Comparison of ENCODE assay signal across 10 cellular contexts in the genomic region with DNA sequence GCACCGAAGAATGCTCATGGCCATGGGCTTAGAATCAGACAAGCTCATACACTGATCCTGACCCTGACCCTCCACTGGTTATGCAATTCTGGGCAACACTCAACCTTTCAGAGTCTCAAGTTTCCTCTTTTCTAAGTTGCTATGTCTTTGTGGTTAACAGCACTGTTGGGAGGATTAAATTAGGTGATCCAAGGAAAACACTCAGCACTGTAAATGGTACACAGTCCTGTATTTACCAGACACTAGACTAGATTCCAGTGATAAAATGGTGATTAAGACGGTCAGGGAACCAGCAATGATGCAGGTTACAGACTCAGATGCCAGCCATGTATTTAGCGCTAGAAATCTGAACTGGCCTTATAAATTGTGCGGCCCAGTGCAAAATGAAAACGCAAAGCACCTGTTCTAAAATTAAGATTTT. TPM values are rescaled to one million over a fixed set of nuclear protein-coding genes. Genes with fewer than 3 reads are reported as not detected.
DNase-seq lines count a peak whose midpoint lies in the region; ATAC-seq and TF ChIP-seq lines count a peak whose summit lies in the region.
"Had no signal": no experiment of that assay in that cellular context is flagged by ENCODE, and none has a peak within 500 bp of the region (broad histone marks: within the 10 kb centered on the region; RNA-seq: fewer than 3 reads in every experiment).

No MANE protein-coding gene starts in this region.

- H3K27me3 Mint-ChIP-seq in activated T-cell treated with anti-CD3 and anti-CD28 coated beads, Interleukin-2, amount 50 U/mL, for 72 hours (ENCODE audit: low read depth) = no peaks in the 10 kb centered on the region
- H3K27me3 Mint-ChIP-seq: IgD-negative memory B cell had no signal

- no peak overlapping the region for H3K4me3 Mint-ChIP-seq in activated T-cell treated with anti-CD3 and anti-CD28 coated beads, Interleukin-2, amount 50 U/mL, for 72 hours
- H3K4me3 Mint-ChIP-seq: IgD-negative memory B cell had no signal

- DNase-seq in LHCN-M2 (ENCODE audit: low read depth) (peak; percentile 67), SKM-1 (lab: John Stamatoyannopoulos, UW; ENCODE audit: unreplicated experiment) (peak; percentile 80), fibroblast of mammary gland (ENCODE audit: low read depth) (peak; percentile 63), sciatic nerve (ENCODE audit: low spot score) (no peak), posterior vena cava (ENCODE audit: low spot score) (no peak), NCI-H2081 (lab: John Stamatoyannopoulos, UW) (no peak)
- DNase-seq in activated T-cell treated with anti-CD3 and anti-CD28 coated beads, Interleukin-2, amount 50 U/mL, for 72 hours = no peak
- DNase-seq: H7, testis had no signal

- H3K36me3 Mint-ChIP-seq in activated T-cell treated with anti-CD3 and anti-CD28 coated beads, Interleukin-2, amount 50 U/mL, for 72 hours (ENCODE audit: insufficient read depth in 2 of 2) = no peaks in the 10 kb centered on the region

- peaks cover 37% of the 10 kb centered on the region for H3K4me1 Mint-ChIP-seq in activated T-cell treated with anti-CD3 and anti-CD28 coated beads, Interleukin-2, amount 50 U/mL, for 72 hours (ENCODE audit: low read depth)

- no peak for TF ChIP-seq CTCF in fibroblast of mammary gland (conservative IDR thresholded peaks at IDR 0.05; ENCODE audit: control insufficient read depth, insufficient read depth, low read depth, low read length)

- no peak overlapping the region for H3K4me3 ChIP-seq in fibroblast of mammary gland (ENCODE audit: control insufficient read depth, low read depth, low read length)
- H3K4me3 ChIP-seq: testis had no signal

- ATAC-seq in sciatic nerve = peak; percentile 93
- no peak for ATAC-seq in activated T-cell treated with anti-CD3 and anti-CD28 coated beads, Interleukin-2, amount 50 U/mL, for 72 hours (replicated peaks in 1 of 2)

- intact Hi-C loops in sciatic nerve (cut with DNase I) = no loop called here
- intact Hi-C loops in posterior vena cava (cut with DNase I) = no loop called here

- H3K27ac Mint-ChIP-seq in activated T-cell treated with anti-CD3 and anti-CD28 coated beads, Interleukin-2, amount 50 U/mL, for 72 hours = no peak overlapping the region
- H3K27ac Mint-ChIP-seq: IgD-negative memory B cell had no signal

- no peaks in the 10 kb centered on the region for H3K9me3 Mint-ChIP-seq in activated T-cell treated with anti-CD3 and anti-CD28 coated beads, Interleukin-2, amount 50 U/mL, for 72 hours
- H3K9me3 Mint-ChIP-seq: IgD-negative memory B cell had no signal

RNA-seq across cellular contexts. Expression of a gene that starts 8.1 kb away (rescaled TPM):
- 8.7 and 11.2 TPM in 2 replicates for total RNA-seq in LHCN-M2 (2014; rRNA removed)
- polyA plus RNA-seq in LHCN-M2 (2012) = 7.3 TPM
- total RNA-seq in sciatic nerve = 30.9 TPM
- total RNA-seq in activated T-cell treated with anti-CD3 and anti-CD28 coated beads, Interleukin-2, amount 50 U/mL, for 72 hours = 1 to 10 TPM; 7.8 to 8.3 TPM
- 10 to 100 TPM; 30.6 to 35.7 TPM for total RNA-seq in posterior vena cava

Comparison
In these comparisons a context has a peak if more than half of its experiments do, and no peak if none do; other contexts are left out.
1. DNase-seq: peak in LHCN-M2 (single experiment), SKM-1 (single experiment) and fibroblast of mammary gland (single experiment); none in sciatic nerve (single experiment), activated T-cell treated with anti-CD3 and anti-CD28 coated beads, Interleukin-2, amount 50 U/mL, for 72 hours (0 of 2), posterior vena cava (single experiment) and NCI-H2081 (0 of 2).